19 cellular contexts compared by ENCODE assay signal in the genomic region with DNA sequence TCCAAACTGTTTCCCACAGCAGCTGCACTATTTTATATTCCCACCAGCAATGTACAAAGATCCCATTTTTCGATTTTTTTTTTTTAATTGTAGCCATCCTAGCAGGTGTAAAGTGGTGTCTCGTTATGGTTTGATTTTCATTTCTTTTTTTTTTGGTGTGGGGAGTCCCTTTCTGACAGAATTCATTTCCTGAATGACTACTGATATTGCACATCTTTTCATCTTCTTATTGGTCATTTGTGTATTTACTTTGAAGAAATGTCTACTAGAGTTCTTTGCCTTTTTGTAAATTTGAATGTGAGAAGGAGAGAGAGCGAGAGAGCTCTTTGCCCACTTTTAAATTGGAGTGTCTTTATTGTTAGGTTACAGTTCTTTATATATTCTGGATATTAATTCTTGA. TPM values are rescaled to one million over a fixed set of nuclear protein-coding genes. Genes with fewer than 3 reads are reported as not detected.
A peak's percentile ranks its signal among the peaks of the same experiment; 100 is the strongest.
DNase-seq lines count a peak whose midpoint lies in the region; ATAC-seq and TF ChIP-seq lines count a peak whose summit lies in the region.
"Had no signal": no experiment of that assay in that cellular context is flagged by ENCODE, and none has a peak within 500 bp of the region (broad histone marks: within the 10 kb centered on the region; RNA-seq: fewer than 3 reads in every experiment).

No MANE protein-coding gene starts in this region.

- ATAC-seq in HG03432 (IDR thresholded peaks at IDR 0.05; ENCODE audit: unreplicated experiment) (peak; percentile 52), GM21390 (IDR thresholded peaks at IDR 0.05; ENCODE audit: unreplicated experiment) (no peak)
- ATAC-seq in stimulated activated naive CD8-positive, alpha-beta T cell treated with anti-CD3 and anti-CD28 coated beads, Interleukin-15, amount 100 ng/mL, for 72 hours = peak; percentile 88
- ATAC-seq: foreskin keratinocyte, PC-3 had no signal

- peaks cover 70% of the 10 kb centered on the region for H3K4me1 Mint-ChIP-seq in activated naive CD4-positive, alpha-beta T cell treated with anti-CD3 and anti-CD28 coated beads for 36 hours (ENCODE audit: low read depth)
- H3K4me1 Mint-ChIP-seq in activated naive CD8-positive, alpha-beta T cell (ENCODE audit: low read depth) = peaks cover 70% of the 10 kb centered on the region
- H3K4me1 Mint-ChIP-seq in stimulated activated naive CD8-positive, alpha-beta T cell treated with anti-CD3 and anti-CD28 coated beads, Interleukin-15, amount 100 ng/mL, for 72 hours = peaks cover 67% of the 10 kb centered on the region

- DNase-seq in activated naive CD4-positive, alpha-beta T cell treated with anti-CD3 and anti-CD28 coated beads for 36 hours = no peak
- DNase-seq in activated naive CD4-positive, alpha-beta T cell treated with anti-CD3 and anti-CD28 coated beads, Interleukin-2, amount 50 U/mL, for 16 hours = no peak
- DNase-seq in stimulated activated naive CD8-positive, alpha-beta T cell treated with anti-CD3 and anti-CD28 coated beads, Interleukin-15, amount 100 ng/mL, for 72 hours = no peak
- DNase-seq in NCI-H524 treated with DMSO at 0.1 percent for 48 hours (lab: John Stamatoyannopoulos, UW) = no peak
- no peak for DNase-seq in RWPE1 (ENCODE audit: low spot score)
- DNase-seq: activated CD8-positive, alpha-beta memory T cell treated with anti-CD3 and anti-CD28 coated beads, Interleukin-2, amount 50 U/mL, for 48 hours; anterior cingulate cortex; foreskin keratinocyte; GDM1; GOT3; NCI-H2081; NCI-H526; PC-3 had no signal

- no peak for TF ChIP-seq CTCF in RWPE1 (conservative IDR thresholded peaks at IDR 0.05; ENCODE audit: low read depth)

- peaks cover 20% of the 10 kb centered on the region for H3K36me3 Mint-ChIP-seq in activated naive CD4-positive, alpha-beta T cell treated with anti-CD3 and anti-CD28 coated beads for 36 hours (ENCODE audit: low read depth)
- H3K36me3 Mint-ChIP-seq in activated naive CD8-positive, alpha-beta T cell = peaks cover 10% of the 10 kb centered on the region

- intact Hi-C loops in activated naive CD4-positive, alpha-beta T cell treated with anti-CD3 and anti-CD28 coated beads for 36 hours (cut with micrococcal nuclease) = no loop called here

- no peaks in the 10 kb centered on the region for H3K27me3 Mint-ChIP-seq in activated naive CD4-positive, alpha-beta T cell treated with anti-CD3 and anti-CD28 coated beads for 36 hours (ENCODE audit: low read depth)
- no peaks in the 10 kb centered on the region for H3K27me3 Mint-ChIP-seq in activated naive CD8-positive, alpha-beta T cell
- H3K27me3 Mint-ChIP-seq in stimulated activated naive CD8-positive, alpha-beta T cell treated with anti-CD3 and anti-CD28 coated beads, Interleukin-15, amount 100 ng/mL, for 72 hours = no peaks in the 10 kb centered on the region

- H3K9me3 Mint-ChIP-seq in activated naive CD4-positive, alpha-beta T cell treated with anti-CD3 and anti-CD28 coated beads for 36 hours = no peaks in the 10 kb centered on the region
- no peaks in the 10 kb centered on the region for H3K9me3 Mint-ChIP-seq in activated naive CD8-positive, alpha-beta T cell (ENCODE audit: low read depth)
- H3K9me3 Mint-ChIP-seq in stimulated activated naive CD8-positive, alpha-beta T cell treated with anti-CD3 and anti-CD28 coated beads, Interleukin-15, amount 100 ng/mL, for 72 hours = no peaks in the 10 kb centered on the region

- H3K27ac Mint-ChIP-seq in activated naive CD4-positive, alpha-beta T cell treated with anti-CD3 and anti-CD28 coated beads for 36 hours = peak overlapping the region; percentile 51
- H3K27ac Mint-ChIP-seq in activated naive CD8-positive, alpha-beta T cell = peak overlapping the region; percentile 86
- peak overlapping the region; percentile 16 to 75 for H3K27ac Mint-ChIP-seq in stimulated activated naive CD8-positive, alpha-beta T cell treated with anti-CD3 and anti-CD28 coated beads, Interleukin-15, amount 100 ng/mL, for 72 hours

- H3K4me3 Mint-ChIP-seq in activated naive CD4-positive, alpha-beta T cell treated with anti-CD3 and anti-CD28 coated beads for 36 hours = peak overlapping the region; percentile 3
- peak overlapping the region; percentile 27 for H3K4me3 Mint-ChIP-seq in activated naive CD8-positive, alpha-beta T cell
- peak overlapping the region; percentile 9 to 71 for H3K4me3 Mint-ChIP-seq in stimulated activated naive CD8-positive, alpha-beta T cell treated with anti-CD3 and anti-CD28 coated beads, Interleukin-15, amount 100 ng/mL, for 72 hours

- CTCF ChIA-PET in activated naive CD4-positive, alpha-beta T cell treated with anti-CD3 and anti-CD28 coated beads for 36 hours (lab: Charles Lee) = no interaction called here
- CTCF ChIA-PET in RWPE1 (lab: Yijun Ruan, JAX) = no interaction called here

- no peak overlapping the region for H3K27ac ChIP-seq in RWPE1
- H3K27ac ChIP-seq: foreskin keratinocyte, prostate gland, SK-N-MC, vagina had no signal

- POLR2A ChIA-PET in RWPE1 (lab: Yijun Ruan, JAX; ENCODE audit: low non-redundant PET) = no interaction called here

RNA-seq across cellular contexts. Expression of a gene that starts 14.0 kb away (rescaled TPM):
- 100 to 1,000 TPM; 160 to 172 TPM for total RNA-seq in activated naive CD4-positive, alpha-beta T cell treated with anti-CD3 and anti-CD28 coated beads for 36 hours

RNA-seq across cellular contexts. Expression of a gene that starts 52.7 kb away (rescaled TPM):
- 10 to 100 TPM; 38.6 to 40.1 TPM for total RNA-seq in activated naive CD4-positive, alpha-beta T cell treated with anti-CD3 and anti-CD28 coated beads for 36 hours
